8 cellular contexts compared by ENCODE assay signal in the genomic region with DNA sequence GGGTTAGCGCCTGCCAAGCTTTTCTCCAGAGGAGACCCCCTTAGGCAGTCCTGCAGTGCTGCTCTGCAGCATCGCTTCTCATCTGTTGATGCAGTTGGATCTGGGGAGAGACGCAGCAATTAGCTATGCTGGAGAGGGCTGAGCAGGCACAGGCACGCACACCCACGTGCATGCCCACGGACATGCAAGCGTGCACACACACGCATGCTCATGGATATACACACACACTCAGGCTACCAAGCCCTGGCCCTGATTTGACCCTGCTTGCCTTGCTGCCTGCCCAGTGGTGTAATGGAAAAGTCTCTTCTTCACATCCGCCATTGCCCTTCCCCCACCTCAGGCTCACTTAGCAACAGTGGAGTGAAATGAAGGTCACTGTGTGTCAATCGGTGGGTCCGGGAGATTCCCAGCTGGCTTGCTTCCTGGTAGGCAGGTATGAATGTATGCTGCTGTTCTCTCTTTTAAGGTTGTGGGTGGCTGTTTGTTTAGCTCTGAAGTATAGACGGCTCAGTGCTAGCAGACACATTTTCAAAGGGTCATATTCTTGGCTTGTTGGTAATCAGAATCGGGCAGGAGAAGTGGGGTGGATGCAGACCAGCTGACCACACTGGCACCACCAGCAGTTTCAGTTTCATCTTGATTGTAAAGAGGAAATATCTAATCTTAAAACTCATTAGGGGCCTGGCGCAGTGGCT. TPM values are rescaled to one million over a fixed set of nuclear protein-coding genes. Genes with fewer than 3 reads are reported as not detected.
A peak's percentile ranks its signal among the peaks of the same experiment; 100 is the strongest.
DNase-seq lines count a peak whose midpoint lies in the region; ATAC-seq and TF ChIP-seq lines count a peak whose summit lies in the region.

No MANE protein-coding gene starts in this region.

- peak; percentile 36 for DNase-seq in GM13977 (ENCODE audit: low spot score)
- no peak for DNase-seq in right atrium auricular region (ENCODE audit: low spot score)
- DNase-seq in smooth muscle cell (lab: John Stamatoyannopoulos, UW; ENCODE audit: unreplicated experiment) = no peak
- no peak for DNase-seq in COR-L47 (lab: John Stamatoyannopoulos, UW)
- no peak for DNase-seq in DMS 273 treated with DMSO at 0.1 percent for 48 hours (lab: John Stamatoyannopoulos, UW)
- no peak for DNase-seq in NCI-H187 (lab: John Stamatoyannopoulos, UW)

- H3K27me3 ChIP-seq in right atrium auricular region = no peaks in the 10 kb centered on the region
- H3K27me3 ChIP-seq in smooth muscle cell (ENCODE audit: low read depth) = no peaks in the 10 kb centered on the region

- no peak overlapping the region for H3K4me3 ChIP-seq in right atrium auricular region
- H3K4me3 ChIP-seq in smooth muscle cell = no peak overlapping the region

- ATAC-seq in HG02571 (IDR thresholded peaks at IDR 0.05; ENCODE audit: unreplicated experiment) (peak; percentile 47), SK-N-SH treated with all-trans-retinoic acid at 6 μM for 48 hours (no peak)

- H3K9me3 ChIP-seq in right atrium auricular region = no peaks in the 10 kb centered on the region
- no peaks in the 10 kb centered on the region for H3K9me3 ChIP-seq in smooth muscle cell (replicated peaks; ENCODE audit: low read depth)

- H3K27ac ChIP-seq in right atrium auricular region (peak overlapping the region; percentile 43 to 96), smooth muscle cell (ENCODE audit: low read depth) (peak overlapping the region; percentile 99)

- peak overlapping the region; percentile 25 for H3K9ac ChIP-seq in smooth muscle cell (ENCODE audit: low read depth)

- peak overlapping the region; percentile 67 for H3K4me2 ChIP-seq in smooth muscle cell

- H4K20me1 ChIP-seq in smooth muscle cell (ENCODE audit: low read depth) = peaks cover 39% of the 10 kb centered on the region

- H3F3A ChIP-seq in smooth muscle cell (ENCODE audit: low read depth) = peaks cover 69% of the 10 kb centered on the region

- H3K79me2 ChIP-seq in smooth muscle cell (ENCODE audit: low read depth) = peaks cover 69% of the 10 kb centered on the region

- TF ChIP-seq CTCF in GM13977 (IDR thresholded peaks at IDR 0.05; ENCODE audit: extremely low read depth, insufficient read depth, missing control alignments) (no peak), right atrium auricular region (IDR thresholded peaks at IDR 0.05) (no peak), smooth muscle cell (IDR thresholded peaks at IDR 0.05; ENCODE audit: borderline replicate concordance, insufficient read depth, poor library complexity, severe bottlenecking) (no peak)

- peaks cover 47% of the 10 kb centered on the region for H3K36me3 ChIP-seq in right atrium auricular region
- H3K36me3 ChIP-seq in smooth muscle cell (ENCODE audit: low read depth) = no peaks in the 10 kb centered on the region

- WGBS in smooth muscle cell (ENCODE audit: low lambda C conversion rate) = 63% methylated on average over 14 of the region's 14 CpGs

- H2AFZ ChIP-seq in smooth muscle cell (ENCODE audit: low read depth) = no peak overlapping the region

- H3K4me1 ChIP-seq in right atrium auricular region (peaks cover 0 to 81% of the 10 kb centered on the region in 2 donors), smooth muscle cell (ENCODE audit: low read depth) (peaks cover 25% of the 10 kb centered on the region)

- in situ Hi-C loops in GM13977 (cut with MboI; ENCODE audit: low pct_unique_long_range_greater_than_20kb, low sequenced_read_pairs, unreplicated experiment) = loop anchor here (25.0 kb wide), 1 partner anchor 479 kb away; no protein-coding TSS in a partner anchor

TF ChIP-seq in SK-N-SH treated with all-trans-retinoic acid at 6 μM for 48 hours, 23 proteins besides CTCF, POLR2A, EP300 and RAD21:
- TF ChIP-seq RARB (CRISPR knock-in tag; IDR thresholded peaks at IDR 0.05) (0 out of 2 replicates have a peak, but pooled peaks have one; percentile 9), ARNTL (CRISPR knock-in tag; IDR thresholded peaks at IDR 0.05; ENCODE audit: borderline replicate concordance, low read depth) (no peak), ZFP30 (CRISPR knock-in tag; IDR thresholded peaks at IDR 0.05) (no peak), ZFP3 (CRISPR knock-in tag; IDR thresholded peaks at IDR 0.05) (no peak), GLIS3 (CRISPR knock-in tag; IDR thresholded peaks at IDR 0.05) (no peak)

RNA-seq across cellular contexts. Expression of a gene that starts 9.5 kb away (rescaled TPM):
- total RNA-seq in right atrium auricular region (100 to 1,000 TPM; 200 to 342 TPM), smooth muscle cell (347 and 400 TPM in 2 replicates)
- 140 and 144 TPM in 2 replicates for polyA plus RNA-seq in smooth muscle cell
